In the genomic region with DNA sequence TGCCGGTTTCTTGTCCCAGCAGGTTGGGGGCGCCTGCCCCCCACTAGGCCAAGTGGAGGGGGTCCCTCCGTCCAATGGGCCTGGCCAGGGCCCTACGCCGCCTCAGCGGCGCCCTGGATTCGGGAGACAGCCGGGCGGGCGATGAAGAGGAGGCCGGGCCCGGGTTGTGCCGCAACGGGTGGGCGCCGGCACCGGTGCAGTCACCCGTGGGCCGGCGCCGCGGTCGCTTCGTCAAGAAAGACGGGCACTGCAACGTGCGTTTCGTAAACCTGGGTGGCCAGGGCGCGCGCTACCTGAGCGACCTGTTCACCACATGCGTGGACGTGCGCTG, we compare ENCODE assay signal across 22 cellular contexts. TPM values are rescaled to one million over a fixed set of nuclear protein-coding genes. Genes with fewer than 3 reads are reported as not detected.
DNase-seq lines count a peak whose midpoint lies in the region; FAIRE-seq and TF ChIP-seq lines count a peak whose summit lies in the region.
"Had no signal": no experiment of that assay in that cellular context is flagged by ENCODE, and none has a peak within 500 bp of the region (broad histone marks: within the 10 kb centered on the region; RNA-seq: fewer than 3 reads in every experiment).

No MANE protein-coding gene starts in this region.

- H3K27me3 ChIP-seq in H7 (ENCODE audit: control insufficient read depth, insufficient read depth, low read length) (no peaks in the 10 kb centered on the region), osteoblast (ENCODE audit: insufficient read depth, low read length) (no peaks in the 10 kb centered on the region)
- H3K27me3 ChIP-seq: BLaER1 had no signal

- no peak overlapping the region for H2AFZ ChIP-seq in osteoblast (ENCODE audit: low read length)
- H2AFZ ChIP-seq: PC-9 had no signal

- H3K36me3 ChIP-seq in H7 (replicated peaks; ENCODE audit: control insufficient read depth, insufficient read depth, low read length) (no peaks in the 10 kb centered on the region), osteoblast (ENCODE audit: insufficient read depth, low read length) (peaks cover 10% of the 10 kb centered on the region)

- TF ChIP-seq CTCF in osteoblast (IDR thresholded peaks at IDR 0.05; ENCODE audit: extremely low read depth, low read depth, low read length): no peak

- no peaks in the 10 kb centered on the region for H3K9me3 ChIP-seq in osteoblast (ENCODE audit: low read depth, low read length)
- H3K9me3 ChIP-seq: BLaER1, HAP-1 had no signal

- DNase-seq in H7 (peak; percentile 67), epidermal melanocyte (ENCODE audit: insufficient read length, low spot score) (peak; percentile 5), osteoblast (ENCODE audit: insufficient read length, low spot score, missing footprints) (peak; percentile 54), MV-4-11 (lab: John Stamatoyannopoulos, UW) (no peak), NCI-H510A treated with DMSO at 0.1 percent for 48 hours (lab: John Stamatoyannopoulos, UW) (no peak), urothelium cell line (ENCODE audit: low spot score) (no peak)
- DNase-seq: CD4-positive, CD25-positive, alpha-beta regulatory T cell; DMS153; DND-41; MM.1S; NCI-H1048; NCI-H1694; NCI-H2029 treated with DMSO at 0.1 percent for 48 hours; NCI-H446 treated with DMSO at 0.1 percent for 48 hours; NCI-H526 treated with DMSO at 0.1 percent for 48 hours; PC-9; RPMI8226 had no signal

- no peak overlapping the region for H3K27ac ChIP-seq in osteoblast (ENCODE audit: low read depth, low read length)
- H3K27ac ChIP-seq: BLaER1, KMS-11, PC-9 had no signal

- H3K4me1 ChIP-seq in osteoblast (ENCODE audit: insufficient read depth, low read length): peaks cover 3% of the 10 kb centered on the region
- H3K4me1 ChIP-seq: BLaER1 had no signal

- H3K4me3 ChIP-seq in H7 (ENCODE audit: insufficient read depth, low read depth, low read length): no peak overlapping the region
- no peak overlapping the region for H3K4me3 ChIP-seq in osteoblast (ENCODE audit: insufficient read depth, low read length)
- H3K4me3 ChIP-seq: BLaER1, HAP-1, PC-9 had no signal

- H4K20me1 ChIP-seq in osteoblast (ENCODE audit: insufficient read depth, low read length): no peaks in the 10 kb centered on the region

- no peaks in the 10 kb centered on the region for H3K79me2 ChIP-seq in osteoblast (ENCODE audit: insufficient read depth, low read length)

- no peak overlapping the region for H3K4me2 ChIP-seq in osteoblast (ENCODE audit: insufficient read depth, low read length)
- H3K4me2 ChIP-seq: BLaER1, KMS-11, PC-9 had no signal

- FAIRE-seq in urothelium cell line (lab: Jason Lieb, UNC): no peak
- FAIRE-seq: A204.1 had no signal

RNA-seq across cellular contexts. Expression of a gene that starts 6.2 kb away (rescaled TPM):
- total RNA-seq in H7 (2014; rRNA removed; shearing (Covaris generic)): 0.21 and 0.70 TPM in 2 replicates
- 0.59 and 0.72 TPM in 2 replicates for total RNA-seq in osteoblast

RNA-seq across cellular contexts. Expression of a gene that starts 7.6 kb away (rescaled TPM):
- total RNA-seq in H7 (2014; rRNA removed; shearing (Covaris generic)): 42.9 and 51.3 TPM in 2 replicates
- 63.6 and 66.2 TPM in 2 replicates for total RNA-seq in osteoblast

RNA-seq across cellular contexts. Expression of a gene that starts 15.8 kb away (rescaled TPM):
- total RNA-seq in H7 (2014; rRNA removed; shearing (Covaris generic)): 80.6 and 97.8 TPM in 2 replicates
- 23.3 and 25.0 TPM in 2 replicates for total RNA-seq in osteoblast

RNA-seq across cellular contexts. Expression of a gene that starts 50.0 kb away (rescaled TPM):
- total RNA-seq in H7 (2014; rRNA removed; shearing (Covaris generic)): 3.0 and 3.6 TPM in 2 replicates
- total RNA-seq in osteoblast: not detected in 2 replicates
- total RNA-seq: SK-MEL-5 had no signal

Comparison
In these comparisons a context has a peak if more than half of its experiments do, and no peak if none do; other contexts are left out.
1. DNase-seq: peak in H7 (single experiment), epidermal melanocyte (single experiment) and osteoblast (single experiment); none in MV-4-11 (single experiment), NCI-H510A treated with DMSO at 0.1 percent for 48 hours (single experiment) and urothelium cell line (single experiment).